14 cellular contexts compared by ENCODE assay signal in genomic region chr1:77085109-77085508, GRCh38.
DNase-seq lines count a peak whose midpoint lies in the region; ATAC-seq and TF ChIP-seq lines count a peak whose summit lies in the region.
"Had no signal": no experiment of that assay in that cellular context is flagged by ENCODE, and none has a peak within 500 bp of the region (broad histone marks: within the 10 kb centered on the region; RNA-seq: fewer than 3 reads in every experiment).

No MANE protein-coding gene starts in this region.

- no peaks in the 10 kb centered on the region for H3K27me3 ChIP-seq in right lobe of liver
- H3K27me3 ChIP-seq in thoracic aorta (replicated peaks; ENCODE audit: insufficient read depth): no peaks in the 10 kb centered on the region
- H3K27me3 ChIP-seq: BLaER1 had no signal

- H3K9me3 ChIP-seq in right lobe of liver: no peaks in the 10 kb centered on the region
- no peaks in the 10 kb centered on the region for H3K9me3 ChIP-seq in thoracic aorta
- H3K9me3 ChIP-seq: BLaER1 had no signal

- TF ChIP-seq CTCF in right lobe of liver (IDR thresholded peaks at IDR 0.05) (peak in 1 of 4 donors; percentile 13), thoracic aorta (IDR thresholded peaks at IDR 0.05) (no peak)

- H3K27ac ChIP-seq in right lobe of liver (no peak overlapping the region), thoracic aorta (no peak overlapping the region)
- H3K27ac ChIP-seq: BLaER1 had no signal

- H3K4me1 ChIP-seq in right lobe of liver: peaks cover 0 to 6% (median 0%) of the 10 kb centered on the region in 4 donors
- no peaks in the 10 kb centered on the region for H3K4me1 ChIP-seq in thoracic aorta (ENCODE audit: control insufficient read depth in 1 of 2, low read depth in 2 of 2)
- H3K4me1 ChIP-seq: BLaER1 had no signal

- no peaks in the 10 kb centered on the region for H3K36me3 ChIP-seq in right lobe of liver
- H3K36me3 ChIP-seq in thoracic aorta: no peaks in the 10 kb centered on the region
- H3K36me3 ChIP-seq: BLaER1 had no signal

- H3K4me3 ChIP-seq in right lobe of liver: no peak overlapping the region
- no peak overlapping the region for H3K4me3 ChIP-seq in thoracic aorta
- H3K4me3 ChIP-seq: BLaER1 had no signal

- ATAC-seq in right lobe of liver (peak; percentile 55 to 72 (median 60)), thoracic aorta (ENCODE audit: insufficient number of reproducible peaks, low FRiP score, low read depth) (peak; percentile 36)

- 44% methylated on average over 1 of the region's 1 CpG for WGBS in right lobe of liver (ENCODE audit: insufficient coverage, low coverage, low lambda C conversion rate, missing lambda C conversion rate)

- intact Hi-C loops in right lobe of liver (cut with DNase I): no loop called here

- TF ChIP-seq POLR2A in right lobe of liver (IDR thresholded peaks at IDR 0.05): no peak

- DNase-seq in D341Med (ENCODE audit: low spot score): peak; percentile 32
- peak; percentile 69 for DNase-seq in NCI-H82 (lab: John Stamatoyannopoulos, UW)
- DNase-seq in right lobe of liver: no peak
- no peak for DNase-seq in thoracic aorta (ENCODE audit: low spot score)
- DNase-seq in anterior cingulate cortex (lab: John Stamatoyannopoulos, UW): no peak
- no peak for DNase-seq in mesenteric fat pad (ENCODE audit: low spot score)
- DNase-seq in T-helper 9 cell: no peak
- DNase-seq: 8988T; CD4-positive, alpha-beta memory T cell; DMS79 treated with DMSO at 0.1 percent for 48 hours; GF-D8; GOT3; H7 had no signal

Comparison
In these comparisons a context has a peak if more than half of its experiments do, and no peak if none do; other contexts are left out.
1. DNase-seq: peak in D341Med (single experiment) and NCI-H82 (single experiment); none in right lobe of liver (0 of 3), thoracic aorta (single experiment), anterior cingulate cortex (0 of 58), mesenteric fat pad (single experiment) and T-helper 9 cell (single experiment).